Comparison of ENCODE assay signal across 13 cellular contexts in genomic region chr5:57598756-57599155, GRCh38.
DNase-seq lines count a peak whose midpoint lies in the region; ATAC-seq lines count a peak whose summit lies in the region.
"Had no signal": no experiment of that assay in that cellular context is flagged by ENCODE, and none has a peak within 500 bp of the region (broad histone marks: within the 10 kb centered on the region; RNA-seq: fewer than 3 reads in every experiment).

No MANE protein-coding gene starts in this region.

- in situ Hi-C loops in HAP-1 (cut with MboI; ENCODE audit: low sequenced_read_pairs), result no loop called here

- no peaks in the 10 kb centered on the region for H3K36me3 ChIP-seq in HAP-1 (replicated peaks)
- H3K36me3 ChIP-seq: cardiac muscle cell had no signal

- H3K9me3 ChIP-seq in HAP-1, result no peaks in the 10 kb centered on the region

- H3K4me3 ChIP-seq in HAP-1, result no peak overlapping the region
- H3K4me3 ChIP-seq: cardiac muscle cell had no signal

- H3K27me3 ChIP-seq in HAP-1 (ENCODE audit: low read depth), result no peaks in the 10 kb centered on the region
- H3K27me3 ChIP-seq: cardiac muscle cell had no signal

- DNase-seq in EH (ENCODE audit: low read depth), result peak; percentile 29
- DNase-seq in astrocyte of the hippocampus (ENCODE audit: low read depth, low spot score), result peak; percentile 75
- peak; percentile 45 for DNase-seq in myocyte (ENCODE audit: low read depth)
- DNase-seq in HT-29 (ENCODE audit: low spot score), result no peak
- DNase-seq in MV-4-11 (lab: John Stamatoyannopoulos, UW), result no peak
- no peak for DNase-seq in HAP-1 (ENCODE audit: low spot score in 2 of 2)
- no peak for DNase-seq in NCI-H1105 (lab: John Stamatoyannopoulos, UW)
- DNase-seq: activated CD4-positive, CD25-positive, alpha-beta regulatory T cell; natural killer cell; NCI-H1048; OCI-M1 had no signal

- no peaks in the 10 kb centered on the region for H3K4me1 ChIP-seq in HAP-1

- peak; percentile 54 for ATAC-seq in HG02798 (IDR thresholded peaks at IDR 0.05; ENCODE audit: poor library complexity, unreplicated experiment)
- ATAC-seq: natural killer cell had no signal

Comparison
In these comparisons a context has a peak if more than half of its experiments do, and no peak if none do; other contexts are left out.
1. DNase-seq: peak in EH (single experiment), astrocyte of the hippocampus (single experiment) and myocyte (single experiment); none in HT-29 (single experiment), MV-4-11 (single experiment), HAP-1 (0 of 2) and NCI-H1105 (single experiment).